ENCODE assay signal across 1 cellular context in the genomic region with DNA sequence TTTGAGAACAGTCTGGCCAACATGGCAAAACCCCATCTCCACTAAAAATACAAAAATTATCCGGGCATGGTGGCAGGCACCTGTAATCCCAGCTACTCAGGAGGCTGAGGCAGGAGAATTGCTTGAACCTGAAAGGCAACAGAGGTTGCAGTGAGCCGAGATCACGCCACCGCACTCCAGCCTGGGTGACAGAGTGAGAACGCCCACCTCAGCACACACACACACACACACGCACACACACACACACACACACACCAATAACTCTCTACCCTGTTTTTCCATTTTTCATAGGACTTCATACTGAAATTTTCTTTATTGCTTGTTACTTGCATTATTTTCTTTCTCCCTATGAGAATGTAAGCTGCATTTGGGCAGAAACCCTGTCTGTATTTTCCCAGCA. TPM values are rescaled to one million over a fixed set of nuclear protein-coding genes. Genes with fewer than 3 reads are reported as not detected.
"Had no signal": no experiment of that assay in that cellular context is flagged by ENCODE, and none has a peak within 500 bp of the region (broad histone marks: within the 10 kb centered on the region; RNA-seq: fewer than 3 reads in every experiment).

No MANE protein-coding gene starts in this region.

RNA-seq across cellular contexts. Expression of a gene that starts 57.1 kb away (rescaled TPM):
- total RNA-seq: vagina had no signal
